Comparison of ENCODE assay signal across 34 cellular contexts in genomic region chr5:96677496-96677895, GRCh38.
"Had no signal": no experiment of that assay in that cellular context is flagged by ENCODE, and none has a peak within 500 bp of the region (broad histone marks: within the 10 kb centered on the region; RNA-seq: fewer than 3 reads in every experiment).

No MANE protein-coding gene starts in this region.

- H3K9me3 Mint-ChIP-seq: activated B cell treated with CpG ODN at 0.5 μM for 24 hours; activated CD4-positive, alpha-beta memory T cell treated with anti-CD3 and anti-CD28 coated beads for 36 hours; activated CD4-positive, alpha-beta T cell treated with anti-CD3 and anti-CD28 coated beads, Interleukin-2, amount 10 ng/mL, durations not matched to agents 7 days and 5 days; activated naive CD4-positive, alpha-beta T cell treated with anti-CD3 and anti-CD28 coated beads, Interleukin-2, amount 50 U/mL, for 72 hours; activated naive CD8-positive, alpha-beta T cell treated with anti-CD3 and anti-CD28 coated beads, Interleukin-2, amount 50 U/mL, for 24 hours; activated T-cell treated with anti-CD3 and anti-CD28 coated beads, Interleukin-2, amount 50 U/mL, for 4 hours; T-helper 1 cell treated with Interleukin-12 subunit alpha and Interleukin-12 subunit beta and Interleukin-4 antibody, amounts not matched to agents 30 μg/mL and 1 μg/mL, for 36 hours had no signal

- FAIRE-seq: bronchial epithelial cell had no signal

- H3K27ac Mint-ChIP-seq: activated B cell treated with CpG ODN at 0.5 μM for 24 hours; activated CD4-positive, alpha-beta memory T cell treated with anti-CD3 and anti-CD28 coated beads for 36 hours; activated CD4-positive, alpha-beta T cell treated with anti-CD3 and anti-CD28 coated beads, Interleukin-2, amount 10 ng/mL, durations not matched to agents 7 days and 5 days; activated naive CD4-positive, alpha-beta T cell treated with anti-CD3 and anti-CD28 coated beads, Interleukin-2, amount 50 U/mL, for 72 hours; activated naive CD8-positive, alpha-beta T cell treated with anti-CD3 and anti-CD28 coated beads, Interleukin-2, amount 50 U/mL, for 24 hours; T-helper 1 cell treated with Interleukin-12 subunit alpha and Interleukin-12 subunit beta and Interleukin-4 antibody, amounts not matched to agents 30 μg/mL and 1 μg/mL, for 36 hours had no signal

- DNase-seq: activated B cell treated with CpG ODN at 0.5 μM for 24 hours; activated CD4-positive, alpha-beta memory T cell treated with anti-CD3 and anti-CD28 coated beads for 36 hours; activated CD4-positive, alpha-beta T cell treated with anti-CD3 and anti-CD28 coated beads for 1 hour; activated CD4-positive, alpha-beta T cell treated with anti-CD3 and anti-CD28 coated beads, Interleukin-2, amount 10 ng/mL, durations not matched to agents 7 days and 5 days; activated CD8-positive, alpha-beta memory T cell treated with anti-CD3 and anti-CD28 coated beads for 24 hours; activated effector memory CD4-positive, alpha-beta T cell treated with anti-CD3 and anti-CD28 coated beads, Interleukin-2, amount 50 U/mL, for 16 hours; activated naive CD4-positive, alpha-beta T cell treated with Interleukin-2 at 50 U/mL for 16 hours; activated naive CD8-positive, alpha-beta T cell treated with anti-CD3 and anti-CD28 coated beads, Interleukin-2, amount 50 U/mL, for 24 hours; activated T-cell treated with anti-CD3 and anti-CD28 coated beads, Interleukin-2, amount 50 U/mL, for 4 hours; amniotic stem cell; body of pancreas; MG63; MV-4-11; NCI-H1092 treated with DMSO at 0.1 percent for 48 hours; NCI-H1417 treated with DMSO at 0.1 percent for 48 hours; NCI-H1694; NCI-H2029; NCI-H2107; NCI-H2171 treated with DMSO at 0.1 percent for 48 hours; NCI-H345; NCI-H510A; NCI-H526 treated with DMSO at 0.1 percent for 48 hours; NCI-H82; Peyer's patch; Right ventricle myocardium superior; SJCRH30; SW 1271; T-helper 9 cell had no signal

- H3K27me3 Mint-ChIP-seq: activated B cell treated with CpG ODN at 0.5 μM for 24 hours; activated CD4-positive, alpha-beta memory T cell treated with anti-CD3 and anti-CD28 coated beads for 36 hours; activated CD4-positive, alpha-beta T cell treated with anti-CD3 and anti-CD28 coated beads, Interleukin-2, amount 10 ng/mL, durations not matched to agents 7 days and 5 days; activated naive CD8-positive, alpha-beta T cell treated with anti-CD3 and anti-CD28 coated beads, Interleukin-2, amount 50 U/mL, for 24 hours had no signal

- H3K4me1 ChIP-seq: body of pancreas, Peyer's patch, SJCRH30 had no signal

- H3K27me3 ChIP-seq: ascending aorta, body of pancreas, MG63, Peyer's patch, SJCRH30 had no signal

- H3K4me3 ChIP-seq: ascending aorta, body of pancreas, MG63, Peyer's patch, SJCRH30 had no signal

- H3K27ac ChIP-seq: body of pancreas, Peyer's patch, RWPE1, SJCRH30 had no signal

- H3K36me3 ChIP-seq: SJCRH30 had no signal

- H3K9me3 ChIP-seq: ascending aorta, body of pancreas, MG63, Peyer's patch, SJCRH30 had no signal

- ATAC-seq: activated naive CD4-positive, alpha-beta T cell treated with anti-CD3 and anti-CD28 coated beads, Interleukin-2, amount 50 U/mL, for 72 hours; activated naive CD8-positive, alpha-beta T cell treated with anti-CD3 and anti-CD28 coated beads, Interleukin-2, amount 50 U/mL, for 24 hours; activated T-cell treated with anti-CD3 and anti-CD28 coated beads, Interleukin-2, amount 50 U/mL, for 4 hours; body of pancreas; SK-N-SH treated with all-trans-retinoic acid at 6 μM for 48 hours had no signal

- H3K4me3 Mint-ChIP-seq: activated B cell treated with CpG ODN at 0.5 μM for 24 hours; activated CD4-positive, alpha-beta memory T cell treated with anti-CD3 and anti-CD28 coated beads for 36 hours; activated CD4-positive, alpha-beta T cell treated with anti-CD3 and anti-CD28 coated beads, Interleukin-2, amount 10 ng/mL, durations not matched to agents 7 days and 5 days; activated naive CD8-positive, alpha-beta T cell treated with anti-CD3 and anti-CD28 coated beads, Interleukin-2, amount 50 U/mL, for 24 hours; activated T-cell treated with anti-CD3 and anti-CD28 coated beads, Interleukin-2, amount 50 U/mL, for 4 hours; T-helper 1 cell treated with Interleukin-12 subunit alpha and Interleukin-12 subunit beta and Interleukin-4 antibody, amounts not matched to agents 30 μg/mL and 1 μg/mL, for 36 hours had no signal
